2 cellular contexts compared by ENCODE assay signal in the genomic region with DNA sequence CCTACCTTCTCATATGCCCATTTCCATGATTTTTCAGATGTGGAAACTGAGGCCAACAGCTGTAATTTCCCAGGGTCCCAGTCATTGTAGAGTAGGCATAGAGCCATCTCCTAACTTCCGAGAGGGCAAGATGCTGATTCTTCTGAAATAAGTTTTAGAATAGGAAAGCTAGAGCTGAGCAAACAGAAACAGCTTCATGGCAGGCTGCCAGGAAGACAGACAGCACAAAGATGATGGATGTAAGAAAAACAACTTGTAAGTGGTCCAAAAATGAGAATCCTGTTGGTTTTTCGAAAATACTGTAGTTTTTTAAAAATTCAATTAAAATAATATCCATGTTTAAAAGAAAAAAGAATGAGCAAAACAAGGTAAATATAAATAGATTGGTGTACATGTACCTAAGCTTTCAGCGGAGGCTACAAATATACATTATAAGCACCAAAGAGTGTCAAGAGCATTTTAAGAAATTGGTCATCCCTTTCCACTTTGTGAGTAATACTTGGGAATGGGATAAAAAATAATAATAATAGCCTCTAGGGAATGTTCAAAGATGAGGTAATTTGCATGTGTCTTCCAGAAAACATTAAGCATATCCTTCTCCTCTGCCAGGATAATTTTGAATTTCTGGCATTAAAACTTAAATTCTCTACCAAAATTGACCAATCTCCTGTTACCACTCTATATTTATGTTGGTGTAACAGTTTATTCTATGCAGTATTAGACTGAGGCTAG.
TF ChIP-seq lines count a peak whose summit lies in the region.

No MANE protein-coding gene starts in this region.

TF ChIP-seq in IMR-90, 13 proteins besides CTCF, POLR2A, EP300 and RAD21:
- TF ChIP-seq, protein P1, sequence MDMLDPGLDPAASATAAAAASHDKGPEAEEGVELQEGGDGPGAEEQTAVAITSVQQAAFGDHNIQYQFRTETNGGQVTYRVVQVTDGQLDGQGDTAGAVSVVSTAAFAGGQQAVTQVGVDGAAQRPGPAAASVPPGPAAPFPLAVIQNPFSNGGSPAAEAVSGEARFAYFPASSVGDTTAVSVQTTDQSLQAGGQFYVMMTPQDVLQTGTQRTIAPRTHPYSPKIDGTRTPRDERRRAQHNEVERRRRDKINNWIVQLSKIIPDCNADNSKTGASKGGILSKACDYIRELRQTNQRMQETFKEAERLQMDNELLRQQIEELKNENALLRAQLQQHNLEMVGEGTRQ (IDR thresholded peaks at IDR 0.05; ENCODE audit: low read depth, low read length), result no peak
- TF ChIP-seq MXI1 (IDR thresholded peaks at IDR 0.05; ENCODE audit: borderline replicate concordance, low read depth, low read length), result no peak
- TF ChIP-seq FOS (IDR thresholded peaks at IDR 0.05; ENCODE audit: low read depth, low read length), result no peak
- TF ChIP-seq NFE2L2 (IDR thresholded peaks at IDR 0.05; ENCODE audit: low read depth, low read length), result no peak
- TF ChIP-seq RFX5 (IDR thresholded peaks at IDR 0.05; ENCODE audit: low read depth, low read length), result no peak
- TF ChIP-seq MAZ (IDR thresholded peaks at IDR 0.05; ENCODE audit: borderline replicate concordance, low read depth, low read length), result no peak
- TF ChIP-seq BHLHE40 (IDR thresholded peaks at IDR 0.05; ENCODE audit: low read depth, low read length), result no peak
- no peak for TF ChIP-seq SMC3 (IDR thresholded peaks at IDR 0.05; ENCODE audit: low read depth, low read length)
- no peak for TF ChIP-seq CEBPB (IDR thresholded peaks at IDR 0.05; ENCODE audit: low read depth, low read length)
- TF ChIP-seq RCOR1 (IDR thresholded peaks at IDR 0.05; ENCODE audit: insufficient replicate concordance, low read length), result no peak
- no peak for TF ChIP-seq MAFK (IDR thresholded peaks at IDR 0.05; ENCODE audit: low read depth, low read length)
- no peak for TF ChIP-seq ELK1 (IDR thresholded peaks at IDR 0.05; ENCODE audit: borderline replicate concordance, low read depth, low read length)
- TF ChIP-seq CHD1 (IDR thresholded peaks at IDR 0.05; ENCODE audit: low read depth, low read length), result no peak

TF ChIP-seq in K562, 482 proteins besides CTCF, POLR2A, EP300 and RAD21 (continued from another document):
- TF ChIP-seq, protein P2, sequence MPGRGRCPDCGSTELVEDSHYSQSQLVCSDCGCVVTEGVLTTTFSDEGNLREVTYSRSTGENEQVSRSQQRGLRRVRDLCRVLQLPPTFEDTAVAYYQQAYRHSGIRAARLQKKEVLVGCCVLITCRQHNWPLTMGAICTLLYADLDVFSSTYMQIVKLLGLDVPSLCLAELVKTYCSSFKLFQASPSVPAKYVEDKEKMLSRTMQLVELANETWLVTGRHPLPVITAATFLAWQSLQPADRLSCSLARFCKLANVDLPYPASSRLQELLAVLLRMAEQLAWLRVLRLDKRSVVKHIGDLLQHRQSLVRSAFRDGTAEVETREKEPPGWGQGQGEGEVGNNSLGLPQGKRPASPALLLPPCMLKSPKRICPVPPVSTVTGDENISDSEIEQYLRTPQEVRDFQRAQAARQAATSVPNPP (IDR thresholded peaks at IDR 0.05; ENCODE audit: borderline replicate concordance, insufficient read depth, insufficient read length), result no peak
